Comparison of ENCODE assay signal across 4 cellular contexts in the genomic region with DNA sequence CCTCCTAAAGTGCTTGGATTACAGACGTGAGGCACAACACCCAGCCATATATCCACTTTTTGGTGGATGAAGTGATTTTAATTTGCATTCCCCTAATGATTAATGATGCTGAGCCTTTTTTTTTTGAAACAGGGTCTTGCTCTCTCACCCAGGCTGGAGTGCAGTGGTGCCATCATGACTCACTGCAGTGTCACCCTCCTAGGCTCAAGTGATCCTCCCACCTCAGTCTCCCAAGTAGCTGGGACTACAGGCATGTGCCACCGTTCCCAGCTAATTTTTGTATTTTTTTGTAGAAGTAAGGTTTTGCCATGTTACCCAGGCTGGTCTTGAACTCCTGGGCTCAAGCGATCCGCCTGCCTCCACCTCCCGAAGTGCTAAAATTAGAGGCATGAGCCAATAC. TPM values are rescaled to one million over a fixed set of nuclear protein-coding genes. Genes with fewer than 3 reads are reported as not detected.
"Had no signal": no experiment of that assay in that cellular context is flagged by ENCODE, and none has a peak within 500 bp of the region (broad histone marks: within the 10 kb centered on the region; RNA-seq: fewer than 3 reads in every experiment).

No MANE protein-coding gene starts in this region.

RNA-seq across cellular contexts. Expression of a gene that starts 8.0 kb away (rescaled TPM):
- total RNA-seq: LHCN-M2, NCI-H460 had no signal
- polyA plus RNA-seq: SK-N-SH had no signal

RNA-seq across cellular contexts. Expression of a gene that starts 30.6 kb away (rescaled TPM):
- polyA plus RNA-seq: IgD-negative memory B cell had no signal
